In genomic region chr1:27527223-27527856, GRCh38 we compare ENCODE assay signal across 7 cellular contexts. TPM values are rescaled to one million over a fixed set of nuclear protein-coding genes. Genes with fewer than 3 reads are reported as not detected.
DNase-seq lines count a peak whose midpoint lies in the region; FAIRE-seq and TF ChIP-seq lines count a peak whose summit lies in the region.

No MANE protein-coding gene starts in this region.

- peaks cover 23% of the 10 kb centered on the region for H3K36me3 Mint-ChIP-seq in activated T-helper 2 cell treated with anti-CD3 and anti-CD28 coated beads, Interferon-gamma antibody, Interleukin-2, Interleukin-4, amounts not matched to agents 10 μg/mL and 5 μg/mL and 100 μg/mL, durations not matched to agents 14 hours and 24 hours and 36 hours (ENCODE audit: low read depth)

- intact Hi-C loops in activated T-helper 2 cell treated with anti-CD3 and anti-CD28 coated beads, Interferon-gamma antibody, Interleukin-2, Interleukin-4, amounts not matched to agents 10 μg/mL and 5 μg/mL and 100 μg/mL, durations not matched to agents 14 hours and 24 hours and 36 hours (cut with micrococcal nuclease) = no loop called here

- H3K27ac Mint-ChIP-seq in activated T-helper 2 cell treated with anti-CD3 and anti-CD28 coated beads, Interferon-gamma antibody, Interleukin-2, Interleukin-4, amounts not matched to agents 10 μg/mL and 5 μg/mL and 100 μg/mL, durations not matched to agents 14 hours and 24 hours and 36 hours = no peak overlapping the region

- H3K27me3 Mint-ChIP-seq in activated T-helper 2 cell treated with anti-CD3 and anti-CD28 coated beads, Interferon-gamma antibody, Interleukin-2, Interleukin-4, amounts not matched to agents 10 μg/mL and 5 μg/mL and 100 μg/mL, durations not matched to agents 14 hours and 24 hours and 36 hours (ENCODE audit: low read depth) = no peaks in the 10 kb centered on the region

- CTCF ChIA-PET in HEK293T (lab: Yijun Ruan, JAX) = no interaction called here

- no peak for TF ChIP-seq POLR2A in GM12892 (IDR thresholded peaks at IDR 0.05; ENCODE audit: low read depth, low read length)

- FAIRE-seq in GM12892 (lab: Jason Lieb, UNC) = no peak

- POLR2A ChIA-PET in HEK293T (lab: Yijun Ruan, JAX) = no interaction called here

- peaks cover 50% of the 10 kb centered on the region for H3K4me1 Mint-ChIP-seq in activated T-helper 2 cell treated with anti-CD3 and anti-CD28 coated beads, Interferon-gamma antibody, Interleukin-2, Interleukin-4, amounts not matched to agents 10 μg/mL and 5 μg/mL and 100 μg/mL, durations not matched to agents 14 hours and 24 hours and 36 hours (ENCODE audit: low read depth)

- TF ChIP-seq CTCF in right atrium auricular region (IDR thresholded peaks at IDR 0.05) (no peak), retinal pigment epithelial cell (conservative IDR thresholded peaks at IDR 0.05; ENCODE audit: low read depth, low read length) (no peak)

- peak overlapping the region; percentile 92 to 97 for H3K27ac ChIP-seq in right atrium auricular region

- no peaks in the 10 kb centered on the region for H3K36me3 ChIP-seq in right atrium auricular region

- peaks cover 0 to 76% of the 10 kb centered on the region in 2 donors for H3K4me1 ChIP-seq in right atrium auricular region

- no peaks in the 10 kb centered on the region for H3K9me3 Mint-ChIP-seq in activated T-helper 2 cell treated with anti-CD3 and anti-CD28 coated beads, Interferon-gamma antibody, Interleukin-2, Interleukin-4, amounts not matched to agents 10 μg/mL and 5 μg/mL and 100 μg/mL, durations not matched to agents 14 hours and 24 hours and 36 hours

- H3K4me3 Mint-ChIP-seq in activated T-helper 2 cell treated with anti-CD3 and anti-CD28 coated beads, Interferon-gamma antibody, Interleukin-2, Interleukin-4, amounts not matched to agents 10 μg/mL and 5 μg/mL and 100 μg/mL, durations not matched to agents 14 hours and 24 hours and 36 hours (ENCODE audit: low read depth) = no peak overlapping the region

- H3K4me3 ChIP-seq in right atrium auricular region (peak overlapping the region; percentile 27 to 54), retinal pigment epithelial cell (ENCODE audit: low read length) (peak overlapping the region; percentile 2)

- DNase-seq in HEK293T (ENCODE audit: extremely low spot score) (peak; percentile 46), NCI-H345 treated with DMSO at 0.1 percent for 48 hours (lab: John Stamatoyannopoulos, UW; ENCODE audit: unreplicated experiment) (peak; percentile 92), right atrium auricular region (ENCODE audit: low spot score) (no peak), retinal pigment epithelial cell (ENCODE audit: low read depth) (no peak), GM12892 (ENCODE audit: insufficient read length) (no peak), AG08395 (ENCODE audit: low spot score) (no peak)
- DNase-seq in activated T-helper 2 cell treated with anti-CD3 and anti-CD28 coated beads, Interferon-gamma antibody, Interleukin-2, Interleukin-4, amounts not matched to agents 10 μg/mL and 5 μg/mL and 100 μg/mL, durations not matched to agents 14 hours and 24 hours and 36 hours (ENCODE audit: low spot score) = peak; percentile 23

- no peaks in the 10 kb centered on the region for H3K9me3 ChIP-seq in right atrium auricular region

- H3K27me3 ChIP-seq in right atrium auricular region = no peaks in the 10 kb centered on the region

TF ChIP-seq in HEK293T, 16 proteins besides CTCF, POLR2A, EP300 and RAD21:
- no peak for TF ChIP-seq NFRKB (IDR thresholded peaks at IDR 0.05)
- TF ChIP-seq FOXM1 (IDR thresholded peaks at IDR 0.05; ENCODE audit: borderline replicate concordance) = peak; percentile 72

RNA-seq across cellular contexts. Expression of gene WASF2, which starts 37.4 kb away (rescaled TPM):
- 125 and 128 TPM in 2 replicates for total RNA-seq in activated T-helper 2 cell treated with anti-CD3 and anti-CD28 coated beads, Interferon-gamma antibody, Interleukin-2, Interleukin-4, amounts not matched to agents 10 μg/mL and 5 μg/mL and 100 μg/mL, durations not matched to agents 14 hours and 24 hours and 36 hours
- total RNA-seq in right atrium auricular region = 10 to 100 TPM; 20.7 to 49.0 TPM
- 50.0 TPM for polyA plus RNA-seq in GM12892 (2012; ENCODE audit: missing spikeins)

Comparison
In these comparisons a context has a peak if more than half of its experiments do, and no peak if none do; other contexts are left out.
1. DNase-seq: peak in HEK293T (single experiment), NCI-H345 treated with DMSO at 0.1 percent for 48 hours (single experiment) and activated T-helper 2 cell treated with anti-CD3 and anti-CD28 coated beads, Interferon-gamma antibody, Interleukin-2, Interleukin-4, amounts not matched to agents 10 μg/mL and 5 μg/mL and 100 μg/mL, durations not matched to agents 14 hours and 24 hours and 36 hours (single experiment); none in right atrium auricular region (single experiment), retinal pigment epithelial cell (single experiment), GM12892 (single experiment) and AG08395 (single experiment).